15 cellular contexts compared by ENCODE assay signal in the genomic region with DNA sequence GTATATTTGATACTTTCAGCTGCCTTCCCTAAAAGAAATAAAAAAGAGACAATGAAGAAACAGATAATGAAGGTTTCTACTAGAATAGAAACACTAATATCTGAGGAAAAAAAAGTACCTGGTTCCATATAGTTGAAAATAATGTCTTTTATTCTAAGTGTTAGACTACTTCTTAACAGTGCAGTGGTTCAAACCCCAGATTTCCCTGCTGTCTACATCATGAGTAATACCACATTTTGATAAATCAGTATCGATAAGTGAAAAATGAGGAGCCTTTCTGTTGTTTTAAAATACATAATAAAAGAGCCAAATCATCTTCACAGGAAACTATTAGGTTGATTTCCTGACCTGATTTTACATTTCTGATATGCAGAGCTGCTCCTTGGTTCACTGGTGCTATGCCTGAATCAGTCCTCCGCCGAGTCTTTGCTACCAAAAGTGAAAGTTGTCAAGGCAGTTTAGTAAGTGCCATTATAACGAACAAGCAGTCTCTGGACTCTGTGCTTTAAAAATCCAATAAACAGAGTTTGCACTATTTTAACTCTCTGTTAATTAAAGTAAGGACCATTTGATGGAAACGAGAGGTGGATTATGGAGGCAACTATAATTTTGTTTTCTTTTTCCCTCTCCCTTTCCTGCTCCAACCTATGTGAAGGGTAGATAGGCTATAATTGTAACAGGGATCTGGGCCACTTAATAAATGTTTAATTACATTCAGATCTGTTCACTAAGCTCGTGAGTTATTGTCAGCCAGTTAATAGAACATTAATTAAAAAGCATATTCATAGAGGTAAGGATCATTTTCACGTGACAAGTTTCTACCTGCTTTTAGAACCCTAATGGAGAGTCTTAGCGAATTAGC.
"Had no signal": no experiment of that assay in that cellular context is flagged by ENCODE, and none has a peak within 500 bp of the region (broad histone marks: within the 10 kb centered on the region; RNA-seq: fewer than 3 reads in every experiment).

No MANE protein-coding gene starts in this region.

- H3K27me3 ChIP-seq: sigmoid colon, upper lobe of right lung had no signal

- ATAC-seq: activated T-cell treated with anti-CD3 and anti-CD28 coated beads, Interleukin-2, amount 50 U/mL, for 72 hours; left colon; mucosa of descending colon; natural killer cell; upper lobe of right lung had no signal

- H3K4me3 ChIP-seq: mucosa of descending colon, prostate gland, sigmoid colon, upper lobe of right lung had no signal

- H3K36me3 ChIP-seq: prostate gland, sigmoid colon, upper lobe of right lung had no signal

- DNase-seq: activated CD4-positive, alpha-beta memory T cell treated with anti-CD3 and anti-CD28 coated beads, Interleukin-2, amount 10 ng/mL, durations not matched to agents 7 days and 5 days; activated CD8-positive, alpha-beta memory T cell treated with anti-CD3 and anti-CD28 coated beads, Interleukin-2, amount 50 U/mL, for 4 hours; activated gamma-delta T cell treated with Interleukin-2 at 50 U/mL for 16 hours; activated naive CD8-positive, alpha-beta T cell treated with anti-CD3 and anti-CD28 coated beads for 36 hours; activated T-cell treated with anti-CD3 and anti-CD28 coated beads, Interleukin-2, amount 50 U/mL, for 72 hours; endodermal cell; left colon; mucosa of descending colon; natural killer cell; occipital lobe; sigmoid colon; stimulated activated CD4-positive, alpha-beta T cell treated with anti-CD3 and anti-CD28 coated beads, Interleukin-2, amount 100 ng/mL, for 48 hours; stimulated activated CD8-positive, alpha-beta memory T cell treated with anti-CD3 and anti-CD28 coated beads, Interleukin-4, amount 100 ng/mL, for 48 hours; upper lobe of right lung had no signal

- H3K27ac ChIP-seq: prostate gland, sigmoid colon, upper lobe of right lung had no signal

- H3K9me3 ChIP-seq: prostate gland, sigmoid colon, upper lobe of right lung had no signal

- H3K4me1 ChIP-seq: prostate gland, sigmoid colon, upper lobe of right lung had no signal
